In the genomic region with DNA sequence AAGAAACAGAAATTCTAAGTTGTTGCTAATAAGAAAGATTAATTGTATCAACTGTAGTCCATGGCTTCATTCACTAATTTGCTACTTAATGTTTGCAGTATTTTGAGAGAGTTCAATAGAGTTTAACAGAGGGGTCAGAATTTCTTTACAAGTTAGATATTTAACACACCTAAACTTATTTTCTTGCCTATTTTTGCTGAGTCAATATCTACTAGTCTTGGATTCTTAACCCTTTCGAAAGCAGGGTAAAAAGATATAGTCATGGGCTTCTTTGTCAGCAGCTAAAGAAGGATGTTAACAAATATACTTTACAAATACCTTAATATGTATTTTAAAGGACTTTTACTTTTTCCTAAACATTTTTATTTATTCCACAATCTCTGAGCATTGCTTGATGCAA, we compare ENCODE assay signal across 28 cellular contexts.
"Had no signal": no experiment of that assay in that cellular context is flagged by ENCODE, and none has a peak within 500 bp of the region (broad histone marks: within the 10 kb centered on the region; RNA-seq: fewer than 3 reads in every experiment).

No MANE protein-coding gene starts in this region.

- DNase-seq: natural killer cell; occipital lobe; ovary; posterior cingulate gyrus; psoas muscle; right cardiac atrium; spleen; stimulated activated CD4-positive, alpha-beta T cell treated with anti-CD3 and anti-CD28 coated beads, Interleukin-12 subunit alpha, Interleukin-12 subunit beta, amount 100 ng/mL, for 4 hours; stimulated activated CD4-positive, alpha-beta T cell treated with anti-CD3 and anti-CD28 coated beads, Interleukin-1b, Interleukin-23, amount 100 ng/mL, for 48 hours; stimulated activated CD4-positive, alpha-beta T cell treated with anti-CD3 and anti-CD28 coated beads, Interleukin-4, amount 100 ng/mL, for 1 hour; stimulated activated CD4-positive, alpha-beta T cell treated with anti-CD3 and anti-CD28 coated beads, Interleukin-4, amount 100 ng/mL, for 4 hours; stimulated activated CD8-positive, alpha-beta memory T cell treated with anti-CD3 and anti-CD28 coated beads, Interleukin-4, amount 100 ng/mL, for 48 hours; stimulated activated naive CD4-positive, alpha-beta T cell; stimulated activated naive CD8-positive, alpha-beta T cell treated with anti-CD3 and anti-CD28 coated beads, Interleukin-15, amount 100 ng/mL, for 72 hours; stimulated activated naive CD8-positive, alpha-beta T cell treated with anti-CD3 and anti-CD28 coated beads, Interleukin-15, Interleukin-2, amounts not matched to agents 100 U/mL and 50 U/mL, for 24 hours; substantia nigra; testis; tibial artery; transverse colon; upper lobe of right lung; uterus had no signal

- H3K36me3 ChIP-seq: neural progenitor cell, ovary, spleen, suprapubic skin, tibial artery, transverse colon, upper lobe of right lung, uterus had no signal

- H3K9me3 ChIP-seq: ovary, psoas muscle, spleen, suprapubic skin, testis, tibial artery, transverse colon, upper lobe of right lung, uterus had no signal

- ATAC-seq: natural killer cell; psoas muscle; right cardiac atrium; sciatic nerve; stimulated activated memory B cell treated with anti-CD40 and anti-IgM and Interleukin-4, amounts not matched to agents 10 μg/mL and 1 μg/mL and 100 μg/mL, for 72 hours; stimulated activated naive CD8-positive, alpha-beta T cell treated with anti-CD3 and anti-CD28 coated beads, Interleukin-15, amount 100 ng/mL, for 72 hours; stimulated activated naive CD8-positive, alpha-beta T cell treated with anti-CD3 and anti-CD28 coated beads, Interleukin-15, Interleukin-2, amounts not matched to agents 100 U/mL and 50 U/mL, for 24 hours; upper lobe of right lung had no signal

- H2AFZ ChIP-seq: neural progenitor cell, parathyroid adenoma had no signal

- H3K27ac ChIP-seq: neural progenitor cell, ovary, parathyroid adenoma, psoas muscle, skin epidermis, spleen, suprapubic skin, testis, tibial artery, transverse colon, upper lobe of right lung, uterus had no signal

- H3K79me2 ChIP-seq: parathyroid adenoma had no signal

- H3K9ac ChIP-seq: neural progenitor cell, parathyroid adenoma had no signal

- H3K27me3 ChIP-seq: neural progenitor cell, ovary, spleen, suprapubic skin, testis, tibial artery, transverse colon, upper lobe of right lung, uterus had no signal

- H3K4me3 ChIP-seq: neural progenitor cell, ovary, psoas muscle, skin epidermis, smooth muscle cell, spleen, suprapubic skin, testis, tibial artery, transverse colon, upper lobe of right lung, uterus had no signal

- H3K4me1 ChIP-seq: neural progenitor cell, parathyroid adenoma, psoas muscle, spleen, suprapubic skin, testis, tibial artery, transverse colon, upper lobe of right lung, uterus had no signal

- H3K4me2 ChIP-seq: neural progenitor cell, smooth muscle cell had no signal
